In the genomic region with DNA sequence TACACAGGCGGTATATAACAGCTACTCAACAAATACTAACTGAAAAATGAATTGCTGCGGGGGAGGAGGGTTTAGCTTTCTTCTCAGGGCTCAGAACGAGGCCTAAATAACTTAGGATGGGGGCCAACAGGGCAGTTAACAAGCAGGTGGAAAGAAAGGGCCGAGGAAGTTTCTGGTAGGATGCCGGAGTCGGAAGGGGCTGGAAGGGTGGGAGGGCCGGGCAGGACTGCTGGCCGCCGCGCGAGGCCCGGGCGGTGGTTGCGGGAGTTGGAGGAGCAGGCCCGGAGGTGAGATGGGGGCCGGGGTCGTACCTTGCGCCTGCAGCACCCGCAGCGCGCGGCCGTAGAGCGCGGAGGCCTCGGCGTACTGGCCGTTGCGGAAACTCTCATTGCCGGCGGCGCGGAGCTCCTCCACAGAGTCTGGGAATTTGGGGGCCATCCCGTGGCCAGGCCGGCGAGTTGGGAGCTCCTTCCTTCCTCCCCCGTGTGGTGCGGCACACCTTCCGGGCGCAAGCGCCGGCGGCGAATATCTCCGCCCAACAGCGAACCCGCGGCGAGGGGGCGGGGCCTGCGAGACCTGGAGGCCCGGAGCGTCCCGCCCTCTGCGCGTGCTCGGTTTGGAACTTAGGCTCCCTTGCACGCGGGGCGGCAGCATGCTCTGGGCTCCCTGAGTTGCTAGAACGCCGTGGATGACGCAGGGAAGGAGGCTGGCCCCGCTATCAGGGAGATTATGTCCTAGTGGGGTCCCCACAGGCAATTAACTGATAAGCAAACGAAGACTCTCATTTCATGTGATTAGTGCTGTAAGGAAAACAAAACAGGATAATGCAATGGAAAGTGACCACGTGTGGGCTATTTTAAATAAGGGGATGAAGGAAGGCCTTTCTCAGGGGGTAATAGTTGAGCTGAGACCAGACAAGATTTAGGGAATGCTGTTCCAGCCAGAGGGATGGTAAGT, we compare ENCODE assay signal across 2 cellular contexts.
TF ChIP-seq lines count a peak whose summit lies in the region.

A gene with protein sequence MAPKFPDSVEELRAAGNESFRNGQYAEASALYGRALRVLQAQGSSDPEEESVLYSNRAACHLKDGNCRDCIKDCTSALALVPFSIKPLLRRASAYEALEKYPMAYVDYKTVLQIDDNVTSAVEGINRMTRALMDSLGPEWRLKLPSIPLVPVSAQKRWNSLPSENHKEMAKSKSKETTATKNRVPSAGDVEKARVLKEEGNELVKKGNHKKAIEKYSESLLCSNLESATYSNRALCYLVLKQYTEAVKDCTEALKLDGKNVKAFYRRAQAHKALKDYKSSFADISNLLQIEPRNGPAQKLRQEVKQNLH (minus strand): TSS at position 502 of the 957 bp plus-strand sequence. CDS start 64 bp downstream, at position 438.

TF ChIP-seq in HCT116, 20 proteins besides CTCF, POLR2A, EP300 and RAD21 (continued from another document):
- TF ChIP-seq, protein P1, sequence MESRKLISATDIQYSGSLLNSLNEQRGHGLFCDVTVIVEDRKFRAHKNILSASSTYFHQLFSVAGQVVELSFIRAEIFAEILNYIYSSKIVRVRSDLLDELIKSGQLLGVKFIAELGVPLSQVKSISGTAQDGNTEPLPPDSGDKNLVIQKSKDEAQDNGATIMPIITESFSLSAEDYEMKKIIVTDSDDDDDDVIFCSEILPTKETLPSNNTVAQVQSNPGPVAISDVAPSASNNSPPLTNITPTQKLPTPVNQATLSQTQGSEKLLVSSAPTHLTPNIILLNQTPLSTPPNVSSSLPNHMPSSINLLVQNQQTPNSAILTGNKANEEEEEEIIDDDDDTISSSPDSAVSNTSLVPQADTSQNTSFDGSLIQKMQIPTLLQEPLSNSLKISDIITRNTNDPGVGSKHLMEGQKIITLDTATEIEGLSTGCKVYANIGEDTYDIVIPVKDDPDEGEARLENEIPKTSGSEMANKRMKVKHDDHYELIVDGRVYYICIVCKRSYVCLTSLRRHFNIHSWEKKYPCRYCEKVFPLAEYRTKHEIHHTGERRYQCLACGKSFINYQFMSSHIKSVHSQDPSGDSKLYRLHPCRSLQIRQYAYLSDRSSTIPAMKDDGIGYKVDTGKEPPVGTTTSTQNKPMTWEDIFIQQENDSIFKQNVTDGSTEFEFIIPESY (IDR thresholded peaks at IDR 0.05; ENCODE audit: extremely low read depth, insufficient replicate concordance, low read length): peak; percentile 46
- TF ChIP-seq YY1 (IDR thresholded peaks at IDR 0.05; ENCODE audit: extremely low read depth, insufficient replicate concordance, low read depth, low read length) (peak; percentile 8), REST (IDR thresholded peaks at IDR 0.05; ENCODE audit: low read depth) (no peak), FOSL1 (IDR thresholded peaks at IDR 0.05; ENCODE audit: low read depth) (no peak), ZFX (IDR thresholded peaks at IDR 0.05) (peak; percentile 89), SIN3A (IDR thresholded peaks at IDR 0.05; ENCODE audit: low read depth) (peak; percentile 93), EGR1 (IDR thresholded peaks at IDR 0.05; ENCODE audit: low read depth) (peak; percentile 72), CBX3 (IDR thresholded peaks at IDR 0.05; ENCODE audit: low read depth) (no peak; the same call in 1 of the 2 replicates), TCF7L2 (IDR thresholded peaks at IDR 0.05; ENCODE audit: borderline replicate concordance, extremely low read depth, insufficient read depth, insufficient read length) (peak; percentile 9), EZH2phosphoT487 (IDR thresholded peaks at IDR 0.05; ENCODE audit: borderline replicate concordance) (no peak)
- TF ChIP-seq, protein P2, sequence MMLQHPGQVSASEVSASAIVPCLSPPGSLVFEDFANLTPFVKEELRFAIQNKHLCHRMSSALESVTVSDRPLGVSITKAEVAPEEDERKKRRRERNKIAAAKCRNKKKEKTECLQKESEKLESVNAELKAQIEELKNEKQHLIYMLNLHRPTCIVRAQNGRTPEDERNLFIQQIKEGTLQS (IDR thresholded peaks at IDR 0.05): no peak
TF ChIP-seq in HCT116: peak in this region for 9.

TF ChIP-seq in neural cell, 6 proteins besides CTCF, POLR2A, EP300 and RAD21 (continued from another document):
- peak; percentile 42 for TF ChIP-seq REST (IDR thresholded peaks at IDR 0.05; ENCODE audit: borderline replicate concordance)
- TF ChIP-seq POLR2AphosphoS5 (IDR thresholded peaks at IDR 0.05): peak; percentile 36
